In genomic region chr6:2634151-2634964, GRCh38 we compare ENCODE assay signal across 8 cellular contexts.
DNase-seq lines count a peak whose midpoint lies in the region; ATAC-seq and TF ChIP-seq lines count a peak whose summit lies in the region.

No MANE protein-coding gene starts in this region.

- H3K9me3 ChIP-seq in BLaER1: no peaks in the 10 kb centered on the region
- H3K9me3 ChIP-seq in fibroblast of lung (ENCODE audit: control insufficient read depth, insufficient read depth, low read depth, low read length): no peaks in the 10 kb centered on the region

- H3K4me1 Mint-ChIP-seq in IgD-negative memory B cell (peaks cover 0 to 8% (median 3%) of the 10 kb centered on the region in 3 donors), naive B cell (peaks cover 0 to 8% (median 5%) of the 10 kb centered on the region in 3 donors)

- H3K27me3 Mint-ChIP-seq in IgD-negative memory B cell: peaks cover 7% of the 10 kb centered on the region
- peaks cover 4 to 33% (median 30%) of the 10 kb centered on the region in 3 donors for H3K27me3 Mint-ChIP-seq in naive B cell

- ATAC-seq in GM19463 (IDR thresholded peaks at IDR 0.05; ENCODE audit: unreplicated experiment) (peak; percentile 89), naive B cell (ENCODE audit: low read depth in 2 of 2) (peak; percentile 95 to 97)

- DNase-seq in activated T-helper 1 cell treated with Interleukin-2 at 50 U/mL for 16 hours (ENCODE audit: low read depth) (peak; percentile 66), fibroblast of lung (ENCODE audit: low read depth in 2 of 2) (peak; percentile 78 to 89), naive B cell (peak; percentile 65)
- DNase-seq in stimulated activated CD8-positive, alpha-beta memory T cell treated with anti-CD3 and anti-CD28 coated beads, Interleukin-7, amount 100 ng/mL, for 4 hours (ENCODE audit: low read depth in 2 of 2): peak; percentile 50 to 69

- H3K27me3 ChIP-seq in BLaER1: no peaks in the 10 kb centered on the region
- peaks cover under 1% of the 10 kb centered on the region for H3K27me3 ChIP-seq in fibroblast of lung (ENCODE audit: control insufficient read depth, insufficient read depth, low read length)

- peak overlapping the region; percentile 20 for H2AFZ ChIP-seq in fibroblast of lung (ENCODE audit: low read length)

- peak overlapping the region; percentile 53 to 84 (median 78) for H3K4me3 Mint-ChIP-seq in IgD-negative memory B cell
- peak overlapping the region; percentile 64 to 88 (median 78) for H3K4me3 Mint-ChIP-seq in naive B cell

- peak; percentile 88 to 91 for TF ChIP-seq CTCF in fibroblast of lung (conservative IDR thresholded peaks at IDR 0.05 in 1 of 2, IDR thresholded peaks at IDR 0.05 in 1 of 2; ENCODE audit: low read depth in 1 of 2, low read length in 2 of 2)

- H3K4me3 ChIP-seq in BLaER1 (peak overlapping the region; percentile 62), fibroblast of lung (replicated peaks in 1 of 4; ENCODE audit: control extremely low read depth in 1 of 4, insufficient read depth in 1 of 4, low read depth in 3 of 4, low read length in 4 of 4) (peak overlapping the region in 3 of 4 experiments; percentile 0 to 44 (median 33))

- H3K36me3 ChIP-seq in BLaER1 (no peaks in the 10 kb centered on the region), fibroblast of lung (ENCODE audit: control insufficient read depth, insufficient read depth, low read length) (no peaks in the 10 kb centered on the region)

- H3K9me3 Mint-ChIP-seq in IgD-negative memory B cell (no peaks in the 10 kb centered on the region), naive B cell (no peaks in the 10 kb centered on the region)

- H3K9ac ChIP-seq in BLaER1: peak overlapping the region; percentile 44; the same call in 1 of the 2 replicates
- H3K9ac ChIP-seq in fibroblast of lung (ENCODE audit: insufficient read depth, low read length): peak overlapping the region; percentile 54

- no peaks in the 10 kb centered on the region for H3K79me2 ChIP-seq in fibroblast of lung (ENCODE audit: control insufficient read depth, insufficient read depth, low read length)

- H3K36me3 Mint-ChIP-seq in IgD-negative memory B cell (no peaks in the 10 kb centered on the region), naive B cell (no peaks in the 10 kb centered on the region)

- H3K4me1 ChIP-seq in BLaER1: peaks cover 20% of the 10 kb centered on the region
- H3K4me1 ChIP-seq in fibroblast of lung (ENCODE audit: control insufficient read depth, extremely low read depth, insufficient read depth, low read length): peaks cover 7% of the 10 kb centered on the region

- H4K20me1 ChIP-seq in BLaER1: no peaks in the 10 kb centered on the region
- H4K20me1 ChIP-seq in fibroblast of lung (ENCODE audit: control insufficient read depth, extremely low read depth, insufficient read depth, low read length): no peaks in the 10 kb centered on the region

- H3K27ac Mint-ChIP-seq in IgD-negative memory B cell (peak overlapping the region in 2 of 3 donors; percentile 35 to 39), naive B cell (peak overlapping the region in 1 of 6 donors; percentile 89)

- H3K27ac ChIP-seq in BLaER1 (peak overlapping the region; percentile 71), fibroblast of lung (ENCODE audit: insufficient read depth, low read length) (peak overlapping the region; percentile 45)

- peak overlapping the region; percentile 82 for H3K4me2 ChIP-seq in BLaER1
- H3K4me2 ChIP-seq in fibroblast of lung (ENCODE audit: extremely low read depth, insufficient read depth, low read length): peak overlapping the region; percentile 39

TF ChIP-seq in PFSK-1, 5 proteins besides CTCF, POLR2A, EP300 and RAD21:
- peak; percentile 90 for TF ChIP-seq FOXP2 (optimal IDR thresholded peaks at IDR 0.05; ENCODE audit: borderline replicate concordance, extremely low read depth, extremely low read length, insufficient read depth)
- TF ChIP-seq TAF1 (IDR thresholded peaks at IDR 0.05; ENCODE audit: borderline replicate concordance, insufficient read depth, low read length): no peak

Comparison
In these comparisons a context has a peak if more than half of its experiments do, and no peak if none do; other contexts are left out.
1. Peak in every context shown above with its lines: DNase-seq, ATAC-seq, H3K4me3 ChIP-seq and H3K27ac ChIP-seq.